Comparison of ENCODE assay signal across 17 cellular contexts in the genomic region with DNA sequence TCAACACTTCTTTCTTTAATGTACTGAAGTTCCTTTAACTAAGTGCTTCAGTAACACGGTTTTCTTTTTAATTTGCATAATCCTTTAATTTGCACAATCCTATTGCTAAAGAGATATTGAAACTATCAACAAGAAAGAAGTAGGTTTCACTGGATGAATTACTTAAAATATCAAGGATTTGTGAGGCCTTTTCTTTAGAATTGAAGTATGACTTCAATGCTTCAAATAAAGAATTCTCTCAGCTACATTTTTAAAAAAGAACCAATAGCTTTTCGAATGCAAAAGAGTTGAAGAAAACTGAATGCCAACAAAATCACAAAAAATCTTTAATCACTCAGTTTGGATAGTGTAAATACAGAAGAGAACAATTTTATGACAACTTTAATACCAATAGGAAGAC. TPM values are rescaled to one million over a fixed set of nuclear protein-coding genes. Genes with fewer than 3 reads are reported as not detected.
DNase-seq lines count a peak whose midpoint lies in the region; ATAC-seq, FAIRE-seq and TF ChIP-seq lines count a peak whose summit lies in the region.
"Had no signal": no experiment of that assay in that cellular context is flagged by ENCODE, and none has a peak within 500 bp of the region (broad histone marks: within the 10 kb centered on the region; RNA-seq: fewer than 3 reads in every experiment).

No MANE protein-coding gene starts in this region.

- DNase-seq in CD1c-positive myeloid dendritic cell (ENCODE audit: extremely low spot score): peak; percentile 12
- DNase-seq in NOMO-1 treated with dmso at 0.1 percent for 144 hours (lab: John Stamatoyannopoulos, UW; ENCODE audit: unreplicated experiment): peak; percentile 9
- DNase-seq in H1 (ENCODE audit: low read depth in 1 of 2, low spot score in 2 of 2): no peak
- no peak for DNase-seq in Karpas-422
- no peak for DNase-seq in sciatic nerve (ENCODE audit: low spot score)
- DNase-seq in stimulated activated CD4-positive, alpha-beta T cell treated with anti-CD3 and anti-CD28 coated beads, Interleukin-15, amount 100 ng/mL, for 24 hours: no peak
- DNase-seq: CD4-positive, alpha-beta memory T cell; DMS79; GM23248; H9 had no signal

- ATAC-seq in sciatic nerve (no peak), GM18517 (IDR thresholded peaks at IDR 0.05; ENCODE audit: unreplicated experiment) (no peak)
- ATAC-seq: GM12878 had no signal

- no peaks in the 10 kb centered on the region for H3K23me2 ChIP-seq in H1 (ENCODE audit: low read depth, low read length)

- POLR2A ChIA-PET in H1 (lab: Charles Lee; ENCODE audit: partially characterized antibody): interaction anchor here (1.0 kb wide), 1 partner anchor 12 kb away, joined by 3 read pairs; no protein-coding TSS in a partner anchor

- H3K4me3 ChIP-seq in H1 (ENCODE audit: extremely low read depth in 1 of 4, insufficient read depth in 2 of 4, low read depth in 3 of 4, low read length in 4 of 4) (no peak overlapping the region), Karpas-422 (ENCODE audit: low read length) (no peak overlapping the region)
- H3K4me3 ChIP-seq: BLaER1 treated with 17β-estradiol and CSF1 and Interleukin-3, amounts not matched to agents 10 nM and 100 nM; GM12878; GM23248 had no signal

- no peak for TF ChIP-seq RAD21 in H1 (IDR thresholded peaks at IDR 0.05 in 1 of 2, conservative IDR thresholded peaks at IDR 0.05 in 1 of 2; ENCODE audit: low read depth in 2 of 2, low read length in 2 of 2)

- no peak overlapping the region for H2BK20ac ChIP-seq in H1 (ENCODE audit: low read length)

- H3K4me1 ChIP-seq in H1 (replicated peaks in 1 of 4; ENCODE audit: control insufficient read depth in 3 of 4, insufficient read depth in 4 of 4, low read length in 3 of 4) (no peaks in the 10 kb centered on the region), Karpas-422 (ENCODE audit: low read length) (peaks cover 8% of the 10 kb centered on the region)
- H3K4me1 ChIP-seq: BLaER1 treated with 17β-estradiol and CSF1 and Interleukin-3, amounts not matched to agents 10 nM and 100 nM had no signal

- H3K36me3 ChIP-seq in H1 (ENCODE audit: control insufficient read depth in 2 of 4, insufficient read depth in 4 of 4, low read length in 3 of 4) (no peaks in the 10 kb centered on the region), Karpas-422 (ENCODE audit: insufficient read depth, low read length) (no peaks in the 10 kb centered on the region)
- H3K36me3 ChIP-seq: BLaER1 treated with 17β-estradiol and CSF1 and Interleukin-3, amounts not matched to agents 10 nM and 100 nM had no signal

- no peak overlapping the region for H2BK12ac ChIP-seq in H1 (ENCODE audit: low read depth, low read length)

- WGBS in H1 (ENCODE audit: extremely low coverage in 1 of 2, insufficient coverage in 1 of 2, insufficient read length in 1 of 2, insufficient replicate concordance in 2 of 2, low coverage in 1 of 2, low lambda C conversion rate in 2 of 2, missing lambda C conversion rate in 1 of 2), 2 experiments: 43% methylated on average over 2 of the region's 2 CpGs; no CpG with 5 or more reads in 1 of the 2 experiments

- H3K27me3 ChIP-seq in H1 (replicated peaks in 1 of 4; ENCODE audit: control insufficient read depth in 3 of 4, extremely low read depth in 1 of 4, insufficient read depth in 3 of 4, low read length in 3 of 4): no peaks in the 10 kb centered on the region
- no peaks in the 10 kb centered on the region for H3K27me3 ChIP-seq in Karpas-422 (ENCODE audit: low read length)
- H3K27me3 ChIP-seq: BLaER1 treated with 17β-estradiol and CSF1 and Interleukin-3, amounts not matched to agents 10 nM and 100 nM had no signal

- H3K9me2 ChIP-seq in Karpas-422 (replicated peaks; ENCODE audit: insufficient read depth, low read length): no peaks in the 10 kb centered on the region

- H3K79me2 ChIP-seq in H1 (ENCODE audit: control insufficient read depth in 1 of 2, insufficient read depth in 2 of 2, low read length in 2 of 2): no peaks in the 10 kb centered on the region
- no peaks in the 10 kb centered on the region for H3K79me2 ChIP-seq in Karpas-422 (ENCODE audit: low read length)

- H2BK15ac ChIP-seq in H1 (ENCODE audit: low read length): no peak overlapping the region

- no peak overlapping the region for H4K8ac ChIP-seq in H1 (ENCODE audit: extremely low read depth, insufficient read depth, low read length)

- no peak overlapping the region for H3K56ac ChIP-seq in H1 (replicated peaks; ENCODE audit: insufficient read length, low read depth, low read length)

- intact Hi-C loops in sciatic nerve (cut with DNase I): no loop called here

- H2AK5ac ChIP-seq in H1 (ENCODE audit: low read depth, low read length): no peak overlapping the region

- H4K20me1 ChIP-seq in H1 (replicated peaks in 1 of 2; ENCODE audit: control insufficient read depth in 1 of 2, insufficient read depth in 2 of 2, low read length in 2 of 2) (no peaks in the 10 kb centered on the region), Karpas-422 (ENCODE audit: insufficient read depth, low read depth, low read length) (no peaks in the 10 kb centered on the region)
- H4K20me1 ChIP-seq: BLaER1 treated with 17β-estradiol and CSF1 and Interleukin-3, amounts not matched to agents 10 nM and 100 nM had no signal

- no peak for TF ChIP-seq POLR2A in H1 (IDR thresholded peaks at IDR 0.05; ENCODE audit: control extremely low read depth in 1 of 2, low read depth in 2 of 2, low read length in 2 of 2)

- TF ChIP-seq CTCF in H1 (IDR thresholded peaks at IDR 0.05; ENCODE audit: control extremely low read depth in 1 of 3, insufficient read depth in 1 of 3, low read depth in 1 of 3, low read length in 3 of 3): no peak

- TF ChIP-seq EP300 in H1 (IDR thresholded peaks at IDR 0.05; ENCODE audit: borderline replicate concordance in 1 of 2, low read depth in 2 of 2, low read length in 2 of 2): no peak

- H3K9me3 ChIP-seq in H1 (ENCODE audit: insufficient read depth in 2 of 2, low read depth in 1 of 2, low read length in 1 of 2): no peaks in the 10 kb centered on the region
- H3K9me3 ChIP-seq in Karpas-422 (ENCODE audit: low read length): no peaks in the 10 kb centered on the region
- H3K9me3 ChIP-seq: BLaER1 treated with 17β-estradiol and CSF1 and Interleukin-3, amounts not matched to agents 10 nM and 100 nM had no signal

- no peak overlapping the region for H3K18ac ChIP-seq in H1 (ENCODE audit: extremely low read depth, low read length)

- H3K23ac ChIP-seq in H1 (ENCODE audit: insufficient read length): no peak overlapping the region

- peak overlapping the region; percentile 76 for H4K5ac ChIP-seq in H1 (ENCODE audit: insufficient read length, low read depth, low read length)

- H2AFZ ChIP-seq in H1 (ENCODE audit: low read length): no peak overlapping the region
- no peak overlapping the region for H2AFZ ChIP-seq in Karpas-422 (ENCODE audit: low read length)
- H2AFZ ChIP-seq: GM23248 had no signal

- CTCF ChIA-PET in H1 (lab: Charles Lee; ENCODE audit: partially characterized antibody): no interaction called here

- no peak overlapping the region for H3K14ac ChIP-seq in H1 (ENCODE audit: insufficient read length)

- H3K79me1 ChIP-seq in H1 (ENCODE audit: low read depth, low read length): no peaks in the 10 kb centered on the region

- no peak overlapping the region for H3K4me2 ChIP-seq in H1 (ENCODE audit: insufficient read depth in 1 of 2, low read depth in 2 of 2, low read length in 2 of 2)
- no peak overlapping the region for H3K4me2 ChIP-seq in Karpas-422 (ENCODE audit: low read depth, low read length, poor library complexity, severe bottlenecking)
- H3K4me2 ChIP-seq: BLaER1 treated with 17β-estradiol and CSF1 and Interleukin-3, amounts not matched to agents 10 nM and 100 nM had no signal

- no peak overlapping the region for H2BK5ac ChIP-seq in H1 (ENCODE audit: low read depth, low read length)

- H3K9ac ChIP-seq in H1 (replicated peaks in 1 of 4; ENCODE audit: extremely low read depth in 1 of 4, low read depth in 3 of 4, low read length in 3 of 4): no peak overlapping the region
- H3K9ac ChIP-seq in Karpas-422 (ENCODE audit: low read length): no peak overlapping the region
- H3K9ac ChIP-seq: BLaER1 treated with 17β-estradiol and CSF1 and Interleukin-3, amounts not matched to agents 10 nM and 100 nM; GM23248 had no signal

- H2BK120ac ChIP-seq in H1 (replicated peaks; ENCODE audit: low read depth, low read length): no peak overlapping the region

- no peak overlapping the region for H4K91ac ChIP-seq in H1 (replicated peaks; ENCODE audit: insufficient read length, low read length)

- FAIRE-seq in H1 (lab: Jason Lieb, UNC): no peak
- FAIRE-seq: GM12878, GM18507 had no signal

- H3K4ac ChIP-seq in H1 (replicated peaks; ENCODE audit: insufficient read length, low read depth, low read length): no peak overlapping the region

- H3K27ac ChIP-seq in H1 (ENCODE audit: low read depth, low read length): no peak overlapping the region
- H3K27ac ChIP-seq in Karpas-422 (ENCODE audit: low read length): no peak overlapping the region
- H3K27ac ChIP-seq: BLaER1 treated with 17β-estradiol and CSF1 and Interleukin-3, amounts not matched to agents 10 nM and 100 nM; GM23248 had no signal

TF ChIP-seq in H1, 55 proteins besides CTCF, POLR2A, EP300 and RAD21 (continues in another document):
- no peak for TF ChIP-seq YY1 (IDR thresholded peaks at IDR 0.05; ENCODE audit: low read depth, low read length)

RNA-seq across cellular contexts. Expression of a gene that starts 25.1 kb away (rescaled TPM):
- total RNA-seq in H1 (2021; fragmentation: NEBNext Ultra II Directional; extraction: Animal tissue kit (Norgen Biotek cat#: 25700)): 113 and 118 TPM in 2 replicates
- polyA plus RNA-seq in H1 (2011; rRNA removed): 37.6 and 48.4 TPM in 2 replicates
- 89.1 TPM for polyA plus RNA-seq in H1 (2011; cell fraction: cytosol; rRNA removed)
- 57.3 TPM for polyA plus RNA-seq in H1 (2011; cell fraction: nucleus; rRNA removed)
- 65.3 to 112 TPM (median 80.1 TPM) in 4 replicates for polyA plus RNA-seq in H1 (2012, experiment 1 of 2)
- 6.6 TPM for polyA plus RNA-seq in H1 (2012, experiment 2 of 2)
- 62.9 TPM for polyA plus RNA-seq in H1 (2013, experiment 1 of 2)
- polyA plus RNA-seq in H1 (2013, experiment 2 of 2): 65.5 TPM
- 162 and 180 TPM in 2 replicates for polyA minus RNA-seq in H1 (2011; rRNA and poly(A)+ RNA removed)
- 87.2 TPM for polyA minus RNA-seq in H1 (2011; cell fraction: cytosol; rRNA and poly(A)+ RNA removed)
- polyA minus RNA-seq in H1 (2011; cell fraction: nucleus; rRNA and poly(A)+ RNA removed): 170 TPM
- total RNA-seq in Karpas-422 (2014; rRNA removed; shearing (Covaris generic); ENCODE audit: low replicate concordance): 48.2 and 60.9 TPM in 2 replicates
- total RNA-seq in sciatic nerve: 0.27 TPM

RNA-seq across cellular contexts. Expression of a gene that starts 29.4 kb away (rescaled TPM):
- 20.6 and 20.8 TPM in 2 replicates for total RNA-seq in H1 (2021; fragmentation: NEBNext Ultra II Directional; extraction: Animal tissue kit (Norgen Biotek cat#: 25700))
- 11.4 and 13.6 TPM in 2 replicates for polyA plus RNA-seq in H1 (2011; rRNA removed)
- polyA plus RNA-seq in H1 (2011; cell fraction: cytosol; rRNA removed): 18.2 TPM
- 17.3 TPM for polyA plus RNA-seq in H1 (2011; cell fraction: nucleus; rRNA removed)
- polyA plus RNA-seq in H1 (2012, experiment 1 of 2): 16.1 to 22.6 TPM (median 18.9 TPM) in 4 replicates
- 8.3 TPM for polyA plus RNA-seq in H1 (2012, experiment 2 of 2)
- 4.6 TPM for polyA plus RNA-seq in H1 (2013, experiment 1 of 2)
- polyA plus RNA-seq in H1 (2013, experiment 2 of 2): 4.5 TPM
- 20.9 and 23.8 TPM in 2 replicates for polyA minus RNA-seq in H1 (2011; rRNA and poly(A)+ RNA removed)
- 9.3 TPM for polyA minus RNA-seq in H1 (2011; cell fraction: cytosol; rRNA and poly(A)+ RNA removed)
- polyA minus RNA-seq in H1 (2011; cell fraction: nucleus; rRNA and poly(A)+ RNA removed): 54.1 TPM
- 0.58 TPM in 1 of 2 replicates, not detected in the other for total RNA-seq in Karpas-422 (2014; rRNA removed; shearing (Covaris generic); ENCODE audit: low replicate concordance)
- not detected for total RNA-seq in sciatic nerve
- total RNA-seq: CD4-positive, alpha-beta memory T cell; G401; GM23248; HT1080 had no signal
- polyA plus RNA-seq: CD4-positive, alpha-beta memory T cell; GM23248; IgD-negative memory B cell had no signal

Comparison
In these comparisons a context has a peak if more than half of its experiments do, and no peak if none do; other contexts are left out.
1. DNase-seq: peak in CD1c-positive myeloid dendritic cell (single experiment) and NOMO-1 treated with dmso at 0.1 percent for 144 hours (single experiment); none in H1 (0 of 2), Karpas-422 (single experiment), sciatic nerve (single experiment) and stimulated activated CD4-positive, alpha-beta T cell treated with anti-CD3 and anti-CD28 coated beads, Interleukin-15, amount 100 ng/mL, for 24 hours (single experiment).
2. RNA of a gene that starts 25.1 kb away (total RNA-seq): 113 to 118 TPM in H1 and 48.2 to 60.9 TPM in Karpas-422; 0.27 TPM in sciatic nerve (single experiment); every median in the first group is over 10 times any median in the second.
3. RNA of a gene that starts 29.4 kb away (total RNA-seq): 20.6 to 20.8 TPM in H1; not detected in sciatic nerve (single experiment) and 0.58 TPM in Karpas-422; every median in the first group is over 10 times any median in the second.